ENCODE assay signal across 1 cellular context in the genomic region with DNA sequence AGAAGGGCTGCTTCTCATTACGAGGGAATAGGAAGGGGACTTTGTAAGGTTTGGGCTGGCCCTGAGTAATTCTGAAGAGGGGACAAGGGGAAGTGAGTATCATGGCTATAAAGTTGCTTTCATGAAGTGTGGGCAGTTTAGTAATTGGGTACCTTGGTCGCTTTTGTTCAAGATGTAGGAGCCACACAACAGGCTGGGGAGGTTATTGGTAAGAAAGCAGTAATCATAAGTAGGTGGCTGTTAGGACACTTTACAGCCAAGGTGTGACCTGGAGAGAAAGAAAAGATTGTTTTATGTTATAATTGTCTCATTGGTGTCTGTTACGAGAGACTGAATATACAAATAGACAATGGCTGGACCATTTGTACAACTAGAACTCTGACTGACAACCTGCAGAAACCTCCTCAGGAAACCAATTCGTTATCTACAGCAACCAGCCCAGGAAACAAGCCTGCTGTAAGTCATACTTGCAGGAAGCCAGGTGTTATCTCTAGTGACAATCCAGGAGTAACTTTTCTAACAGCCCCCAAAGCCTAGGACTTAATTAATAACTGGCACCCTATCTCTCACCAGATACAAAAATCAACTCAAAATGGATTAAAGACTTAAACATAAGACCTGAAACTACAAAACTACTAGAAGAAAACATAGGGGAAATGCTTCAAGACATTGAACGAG.
TF ChIP-seq lines count a peak whose summit lies in the region.

No MANE protein-coding gene starts in this region.

TF ChIP-seq in K562, 482 proteins besides CTCF, POLR2A, EP300 and RAD21 (continued from another document and continues in another):
- no peak for TF ChIP-seq FOXJ2 (tag; IDR thresholded peaks at IDR 0.05)
- no peak for TF ChIP-seq CREBBP (IDR thresholded peaks at IDR 0.05; ENCODE audit: low read depth, low read length)
- TF ChIP-seq, protein P1, sequence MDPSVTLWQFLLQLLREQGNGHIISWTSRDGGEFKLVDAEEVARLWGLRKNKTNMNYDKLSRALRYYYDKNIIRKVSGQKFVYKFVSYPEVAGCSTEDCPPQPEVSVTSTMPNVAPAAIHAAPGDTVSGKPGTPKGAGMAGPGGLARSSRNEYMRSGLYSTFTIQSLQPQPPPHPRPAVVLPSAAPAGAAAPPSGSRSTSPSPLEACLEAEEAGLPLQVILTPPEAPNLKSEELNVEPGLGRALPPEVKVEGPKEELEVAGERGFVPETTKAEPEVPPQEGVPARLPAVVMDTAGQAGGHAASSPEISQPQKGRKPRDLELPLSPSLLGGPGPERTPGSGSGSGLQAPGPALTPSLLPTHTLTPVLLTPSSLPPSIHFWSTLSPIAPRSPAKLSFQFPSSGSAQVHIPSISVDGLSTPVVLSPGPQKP (CRISPR knock-in tag; IDR thresholded peaks at IDR 0.05) = no peak
- no peak for TF ChIP-seq ETS2 (tag; IDR thresholded peaks at IDR 0.05; ENCODE audit: borderline replicate concordance, poor library complexity, severe bottlenecking)
- TF ChIP-seq THRAP3 (IDR thresholded peaks at IDR 0.05; ENCODE audit: borderline replicate concordance) = no peak
- TF ChIP-seq, protein P2, sequence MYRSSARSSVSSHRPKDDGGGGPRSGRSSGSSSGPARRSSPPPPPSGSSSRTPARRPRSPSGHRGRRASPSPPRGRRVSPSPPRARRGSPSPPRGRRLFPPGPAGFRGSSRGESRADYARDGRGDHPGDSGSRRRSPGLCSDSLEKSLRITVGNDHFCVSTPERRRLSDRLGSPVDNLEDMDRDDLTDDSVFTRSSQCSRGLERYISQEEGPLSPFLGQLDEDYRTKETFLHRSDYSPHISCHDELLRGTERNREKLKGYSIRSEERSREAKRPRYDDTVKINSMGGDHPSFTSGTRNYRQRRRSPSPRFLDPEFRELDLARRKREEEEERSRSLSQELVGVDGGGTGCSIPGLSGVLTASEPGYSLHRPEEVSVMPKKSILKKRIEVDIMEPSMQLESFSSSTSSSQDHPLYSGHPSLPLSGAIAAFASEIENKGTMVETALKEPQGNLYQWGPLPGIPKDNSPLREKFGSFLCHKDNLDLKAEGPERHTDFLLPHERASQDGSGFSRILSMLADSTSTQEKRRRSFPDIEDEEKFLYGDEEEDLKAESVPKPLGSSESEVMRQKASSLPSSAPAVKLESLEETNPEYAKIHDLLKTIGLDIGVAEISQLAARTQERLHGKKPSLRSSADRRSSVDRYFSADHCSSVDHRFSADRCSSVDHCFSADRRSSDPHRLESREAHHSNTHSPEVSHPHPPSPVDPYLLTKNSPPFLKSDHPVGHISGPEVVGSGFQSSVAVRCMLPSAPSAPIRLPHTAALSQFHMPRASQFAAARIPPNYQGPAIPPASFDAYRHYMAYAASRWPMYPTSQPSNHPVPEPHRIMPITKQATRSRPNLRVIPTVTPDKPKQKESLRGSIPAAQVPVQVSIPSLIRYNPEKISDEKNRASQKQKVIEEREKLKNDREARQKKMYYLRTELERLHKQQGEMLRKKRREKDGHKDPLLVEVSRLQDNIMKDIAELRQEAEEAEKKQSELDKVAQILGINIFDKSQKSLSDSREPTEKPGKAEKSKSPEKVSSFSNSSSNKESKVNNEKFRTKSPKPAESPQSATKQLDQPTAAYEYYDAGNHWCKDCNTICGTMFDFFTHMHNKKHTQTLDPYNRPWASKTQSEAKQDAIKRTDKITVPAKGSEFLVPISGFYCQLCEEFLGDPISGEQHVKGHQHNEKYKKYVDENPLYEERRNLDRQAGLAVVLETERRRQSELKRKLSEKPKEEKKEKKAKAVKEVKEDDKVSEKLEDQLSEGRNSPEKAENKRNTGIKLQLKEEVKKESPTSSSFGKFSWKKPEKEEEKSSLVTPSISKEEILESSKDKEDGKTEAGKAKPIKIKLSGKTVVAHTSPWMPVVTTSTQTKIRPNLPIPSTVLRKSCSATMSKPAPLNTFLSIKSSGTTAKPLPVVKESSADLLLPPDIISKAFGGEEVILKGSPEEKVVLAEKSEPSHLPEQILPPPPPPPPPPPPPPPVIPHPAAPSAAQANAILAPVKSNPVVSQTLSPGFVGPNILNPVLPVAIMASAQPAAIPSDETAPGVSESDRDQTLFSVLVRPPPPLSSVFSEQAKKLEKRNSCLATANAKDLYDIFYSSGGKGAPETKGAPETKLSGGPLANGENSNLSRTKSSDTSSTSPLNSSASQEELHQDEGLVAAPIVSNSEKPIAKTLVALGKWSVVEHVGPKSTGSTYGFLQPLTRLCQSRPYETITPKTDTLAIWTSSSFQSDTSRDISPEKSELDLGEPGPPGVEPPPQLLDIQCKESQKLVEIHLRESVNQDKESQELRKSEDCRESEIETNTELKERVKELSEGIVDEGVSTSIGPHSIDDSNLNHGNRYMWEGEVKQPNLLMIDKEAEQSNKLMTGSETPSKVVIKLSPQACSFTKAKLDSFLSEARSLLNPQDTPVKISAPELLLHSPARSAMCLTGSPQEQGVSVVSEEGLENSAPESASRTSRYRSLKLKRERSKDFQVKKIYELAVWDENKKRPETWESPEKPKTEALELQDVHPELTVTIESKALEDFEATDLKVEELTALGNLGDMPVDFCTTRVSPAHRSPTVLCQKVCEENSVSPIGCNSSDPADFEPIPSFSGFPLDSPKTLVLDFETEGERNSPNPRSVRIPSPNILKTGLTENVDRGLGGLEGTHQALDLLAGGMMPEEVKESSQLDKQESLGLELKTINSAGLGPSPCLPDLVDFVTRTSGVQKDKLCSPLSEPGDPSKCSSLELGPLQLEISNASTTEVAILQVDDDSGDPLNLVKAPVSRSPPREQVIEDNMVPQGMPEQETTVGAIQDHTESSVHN (IDR thresholded peaks at IDR 0.05; ENCODE audit: borderline replicate concordance in 1 of 2, low read depth in 1 of 2) = peak in 1 of 2 experiments; percentile 67; a peak in 1 of 4 replicates
- no peak for TF ChIP-seq ZNF57 (CRISPR knock-in tag; IDR thresholded peaks at IDR 0.05)
- no peak; the same call in 1 of the 2 replicates for TF ChIP-seq EGR1 (conservative IDR thresholded peaks at IDR 0.05)
- TF ChIP-seq BDP1 (IDR thresholded peaks at IDR 0.05; ENCODE audit: insufficient read depth, insufficient read length) = no peak
- TF ChIP-seq ATF7 (IDR thresholded peaks at IDR 0.05) = peak; percentile 68; the same call in 1 of the 2 replicates
- TF ChIP-seq, protein P3, sequence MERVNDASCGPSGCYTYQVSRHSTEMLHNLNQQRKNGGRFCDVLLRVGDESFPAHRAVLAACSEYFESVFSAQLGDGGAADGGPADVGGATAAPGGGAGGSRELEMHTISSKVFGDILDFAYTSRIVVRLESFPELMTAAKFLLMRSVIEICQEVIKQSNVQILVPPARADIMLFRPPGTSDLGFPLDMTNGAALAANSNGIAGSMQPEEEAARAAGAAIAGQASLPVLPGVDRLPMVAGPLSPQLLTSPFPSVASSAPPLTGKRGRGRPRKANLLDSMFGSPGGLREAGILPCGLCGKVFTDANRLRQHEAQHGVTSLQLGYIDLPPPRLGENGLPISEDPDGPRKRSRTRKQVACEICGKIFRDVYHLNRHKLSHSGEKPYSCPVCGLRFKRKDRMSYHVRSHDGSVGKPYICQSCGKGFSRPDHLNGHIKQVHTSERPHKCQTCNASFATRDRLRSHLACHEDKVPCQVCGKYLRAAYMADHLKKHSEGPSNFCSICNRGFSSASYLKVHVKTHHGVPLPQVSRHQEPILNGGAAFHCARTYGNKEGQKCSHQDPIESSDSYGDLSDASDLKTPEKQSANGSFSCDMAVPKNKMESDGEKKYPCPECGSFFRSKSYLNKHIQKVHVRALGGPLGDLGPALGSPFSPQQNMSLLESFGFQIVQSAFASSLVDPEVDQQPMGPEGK (CRISPR knock-in tag; IDR thresholded peaks at IDR 0.05; ENCODE audit: borderline replicate concordance) = no peak
- no peak for TF ChIP-seq GTF2E2 (tag; IDR thresholded peaks at IDR 0.05)
- TF ChIP-seq, protein P4, sequence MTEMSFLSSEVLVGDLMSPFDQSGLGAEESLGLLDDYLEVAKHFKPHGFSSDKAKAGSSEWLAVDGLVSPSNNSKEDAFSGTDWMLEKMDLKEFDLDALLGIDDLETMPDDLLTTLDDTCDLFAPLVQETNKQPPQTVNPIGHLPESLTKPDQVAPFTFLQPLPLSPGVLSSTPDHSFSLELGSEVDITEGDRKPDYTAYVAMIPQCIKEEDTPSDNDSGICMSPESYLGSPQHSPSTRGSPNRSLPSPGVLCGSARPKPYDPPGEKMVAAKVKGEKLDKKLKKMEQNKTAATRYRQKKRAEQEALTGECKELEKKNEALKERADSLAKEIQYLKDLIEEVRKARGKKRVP (CRISPR knock-in tag; IDR thresholded peaks at IDR 0.05) = no peak
- TF ChIP-seq ZNF239 (CRISPR knock-in tag; IDR thresholded peaks at IDR 0.05) = no peak
- no peak for TF ChIP-seq NR2C1 (IDR thresholded peaks at IDR 0.05)
- TF ChIP-seq NR2C1 (tag; IDR thresholded peaks at IDR 0.05) = no peak
- TF ChIP-seq TCF7 (IDR thresholded peaks at IDR 0.05; ENCODE audit: borderline replicate concordance) = no peak
- no peak for TF ChIP-seq TAF15 (IDR thresholded peaks at IDR 0.05; ENCODE audit: low read depth, low read length)
- TF ChIP-seq, protein P5, sequence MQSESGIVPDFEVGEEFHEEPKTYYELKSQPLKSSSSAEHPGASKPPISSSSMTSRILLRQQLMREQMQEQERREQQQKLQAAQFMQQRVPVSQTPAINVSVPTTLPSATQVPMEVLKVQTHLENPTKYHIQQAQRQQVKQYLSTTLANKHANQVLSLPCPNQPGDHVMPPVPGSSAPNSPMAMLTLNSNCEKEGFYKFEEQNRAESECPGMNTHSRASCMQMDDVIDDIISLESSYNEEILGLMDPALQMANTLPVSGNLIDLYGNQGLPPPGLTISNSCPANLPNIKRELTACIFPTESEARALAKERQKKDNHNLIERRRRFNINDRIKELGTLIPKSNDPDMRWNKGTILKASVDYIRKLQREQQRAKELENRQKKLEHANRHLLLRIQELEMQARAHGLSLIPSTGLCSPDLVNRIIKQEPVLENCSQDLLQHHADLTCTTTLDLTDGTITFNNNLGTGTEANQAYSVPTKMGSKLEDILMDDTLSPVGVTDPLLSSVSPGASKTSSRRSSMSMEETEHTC (IDR thresholded peaks at IDR 0.05) = peak; percentile 70; the same call in 1 of the 2 replicates
- no peak for TF ChIP-seq ZNF165 (CRISPR knock-in tag; IDR thresholded peaks at IDR 0.05; ENCODE audit: borderline replicate concordance)
- TF ChIP-seq, protein P6, sequence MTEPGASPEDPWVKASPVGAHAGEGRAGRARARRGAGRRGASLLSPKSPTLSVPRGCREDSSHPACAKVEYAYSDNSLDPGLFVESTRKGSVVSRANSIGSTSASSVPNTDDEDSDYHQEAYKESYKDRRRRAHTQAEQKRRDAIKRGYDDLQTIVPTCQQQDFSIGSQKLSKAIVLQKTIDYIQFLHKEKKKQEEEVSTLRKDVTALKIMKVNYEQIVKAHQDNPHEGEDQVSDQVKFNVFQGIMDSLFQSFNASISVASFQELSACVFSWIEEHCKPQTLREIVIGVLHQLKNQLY (CRISPR knock-in tag; conservative IDR thresholded peaks at IDR 0.05) = no peak
- no peak for TF ChIP-seq ZNF586 (CRISPR knock-in tag; conservative IDR thresholded peaks at IDR 0.05)
- TF ChIP-seq KLF10 (CRISPR knock-in tag; IDR thresholded peaks at IDR 0.05) = no peak
- no peak for TF ChIP-seq BRCA1 (IDR thresholded peaks at IDR 0.05)
- TF ChIP-seq BRCA1 (CRISPR knock-in tag; IDR thresholded peaks at IDR 0.05) = no peak
- TF ChIP-seq PPARD (CRISPR knock-in tag; IDR thresholded peaks at IDR 0.05) = no peak
- TF ChIP-seq, protein P7, sequence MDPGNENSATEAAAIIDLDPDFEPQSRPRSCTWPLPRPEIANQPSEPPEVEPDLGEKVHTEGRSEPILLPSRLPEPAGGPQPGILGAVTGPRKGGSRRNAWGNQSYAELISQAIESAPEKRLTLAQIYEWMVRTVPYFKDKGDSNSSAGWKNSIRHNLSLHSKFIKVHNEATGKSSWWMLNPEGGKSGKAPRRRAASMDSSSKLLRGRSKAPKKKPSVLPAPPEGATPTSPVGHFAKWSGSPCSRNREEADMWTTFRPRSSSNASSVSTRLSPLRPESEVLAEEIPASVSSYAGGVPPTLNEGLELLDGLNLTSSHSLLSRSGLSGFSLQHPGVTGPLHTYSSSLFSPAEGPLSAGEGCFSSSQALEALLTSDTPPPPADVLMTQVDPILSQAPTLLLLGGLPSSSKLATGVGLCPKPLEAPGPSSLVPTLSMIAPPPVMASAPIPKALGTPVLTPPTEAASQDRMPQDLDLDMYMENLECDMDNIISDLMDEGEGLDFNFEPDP (CRISPR knock-in tag; IDR thresholded peaks at IDR 0.05) = no peak
- TF ChIP-seq, protein P8, sequence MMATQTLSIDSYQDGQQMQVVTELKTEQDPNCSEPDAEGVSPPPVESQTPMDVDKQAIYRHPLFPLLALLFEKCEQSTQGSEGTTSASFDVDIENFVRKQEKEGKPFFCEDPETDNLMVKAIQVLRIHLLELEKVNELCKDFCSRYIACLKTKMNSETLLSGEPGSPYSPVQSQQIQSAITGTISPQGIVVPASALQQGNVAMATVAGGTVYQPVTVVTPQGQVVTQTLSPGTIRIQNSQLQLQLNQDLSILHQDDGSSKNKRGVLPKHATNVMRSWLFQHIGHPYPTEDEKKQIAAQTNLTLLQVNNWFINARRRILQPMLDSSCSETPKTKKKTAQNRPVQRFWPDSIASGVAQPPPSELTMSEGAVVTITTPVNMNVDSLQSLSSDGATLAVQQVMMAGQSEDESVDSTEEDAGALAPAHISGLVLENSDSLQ (IDR thresholded peaks at IDR 0.05) = peak; percentile 96
- no peak for TF ChIP-seq TFAM (CRISPR knock-in tag; conservative IDR thresholded peaks at IDR 0.05)
- no peak for TF ChIP-seq NFIX (CRISPR knock-in tag; IDR thresholded peaks at IDR 0.05; ENCODE audit: low read depth)
- TF ChIP-seq ZNF224 (CRISPR knock-in tag; IDR thresholded peaks at IDR 0.05) = no peak
- TF ChIP-seq, protein P9, sequence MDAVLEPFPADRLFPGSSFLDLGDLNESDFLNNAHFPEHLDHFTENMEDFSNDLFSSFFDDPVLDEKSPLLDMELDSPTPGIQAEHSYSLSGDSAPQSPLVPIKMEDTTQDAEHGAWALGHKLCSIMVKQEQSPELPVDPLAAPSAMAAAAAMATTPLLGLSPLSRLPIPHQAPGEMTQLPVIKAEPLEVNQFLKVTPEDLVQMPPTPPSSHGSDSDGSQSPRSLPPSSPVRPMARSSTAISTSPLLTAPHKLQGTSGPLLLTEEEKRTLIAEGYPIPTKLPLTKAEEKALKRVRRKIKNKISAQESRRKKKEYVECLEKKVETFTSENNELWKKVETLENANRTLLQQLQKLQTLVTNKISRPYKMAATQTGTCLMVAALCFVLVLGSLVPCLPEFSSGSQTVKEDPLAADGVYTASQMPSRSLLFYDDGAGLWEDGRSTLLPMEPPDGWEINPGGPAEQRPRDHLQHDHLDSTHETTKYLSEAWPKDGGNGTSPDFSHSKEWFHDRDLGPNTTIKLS (IDR thresholded peaks at IDR 0.05; ENCODE audit: borderline replicate concordance, low read depth) = peak; percentile 47; the same call in 1 of the 2 replicates
- TF ChIP-seq ELF1 (tag; IDR thresholded peaks at IDR 0.05) = peak; percentile 57
- TF ChIP-seq ZNF408 (CRISPR knock-in tag; IDR thresholded peaks at IDR 0.05; ENCODE audit: low read depth) = no peak
- TF ChIP-seq, protein P10, sequence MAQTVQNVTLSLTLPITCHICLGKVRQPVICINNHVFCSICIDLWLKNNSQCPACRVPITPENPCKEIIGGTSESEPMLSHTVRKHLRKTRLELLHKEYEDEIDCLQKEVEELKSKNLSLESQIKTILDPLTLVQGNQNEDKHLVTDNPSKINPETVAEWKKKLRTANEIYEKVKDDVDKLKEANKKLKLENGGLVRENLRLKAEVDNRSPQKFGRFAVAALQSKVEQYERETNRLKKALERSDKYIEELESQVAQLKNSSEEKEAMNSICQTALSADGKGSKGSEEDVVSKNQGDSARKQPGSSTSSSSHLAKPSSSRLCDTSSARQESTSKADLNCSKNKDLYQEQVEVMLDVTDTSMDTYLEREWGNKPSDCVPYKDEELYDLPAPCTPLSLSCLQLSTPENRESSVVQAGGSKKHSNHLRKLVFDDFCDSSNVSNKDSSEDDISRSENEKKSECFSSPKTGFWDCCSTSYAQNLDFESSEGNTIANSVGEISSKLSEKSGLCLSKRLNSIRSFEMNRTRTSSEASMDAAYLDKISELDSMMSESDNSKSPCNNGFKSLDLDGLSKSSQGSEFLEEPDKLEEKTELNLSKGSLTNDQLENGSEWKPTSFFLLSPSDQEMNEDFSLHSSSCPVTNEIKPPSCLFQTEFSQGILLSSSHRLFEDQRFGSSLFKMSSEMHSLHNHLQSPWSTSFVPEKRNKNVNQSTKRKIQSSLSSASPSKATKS (CRISPR knock-in tag; IDR thresholded peaks at IDR 0.05) = no peak
- TF ChIP-seq FOXP1 (CRISPR knock-in tag; IDR thresholded peaks at IDR 0.05) = no peak
